8 cellular contexts compared by ENCODE assay signal in genomic region chr17:42018339-42018738, GRCh38. TPM values are rescaled to one million over a fixed set of nuclear protein-coding genes. Genes with fewer than 3 reads are reported as not detected.
DNase-seq lines count a peak whose midpoint lies in the region; ATAC-seq and TF ChIP-seq lines count a peak whose summit lies in the region.

No MANE protein-coding gene starts in this region.

- no peak for ATAC-seq in naive thymus-derived CD4-positive, alpha-beta T cell
- ATAC-seq in GM19452 (IDR thresholded peaks at IDR 0.05; ENCODE audit: unreplicated experiment) (no peak), HG02642 (IDR thresholded peaks at IDR 0.05; ENCODE audit: poor library complexity, unreplicated experiment) (no peak)

- H3K4me3 Mint-ChIP-seq in naive thymus-derived CD4-positive, alpha-beta T cell, result peak overlapping the region; percentile 91 to 100 (median 99)

- H3K27me3 ChIP-seq in breast epithelium (no peaks in the 10 kb centered on the region), uterus (no peaks in the 10 kb centered on the region)
- no peaks in the 10 kb centered on the region for H3K27me3 ChIP-seq in naive thymus-derived CD4-positive, alpha-beta T cell (ENCODE audit: control insufficient read depth in 2 of 2, insufficient read depth in 2 of 2, low read length in 2 of 2)

- H3K27ac Mint-ChIP-seq in naive thymus-derived CD4-positive, alpha-beta T cell, result peak overlapping the region; percentile 53 to 100 (median 99)

- H3K9me3 Mint-ChIP-seq in naive thymus-derived CD4-positive, alpha-beta T cell, result peaks cover 0 to 2% (median 0%) of the 10 kb centered on the region in 11 donors

- peak overlapping the region; percentile 96 for H3K27ac ChIP-seq in C4-2B
- H3K27ac ChIP-seq in breast epithelium, result peak overlapping the region; percentile 95 to 96
- peak overlapping the region; percentile 98 for H3K27ac ChIP-seq in naive thymus-derived CD4-positive, alpha-beta T cell (ENCODE audit: low read depth, low read length)
- H3K27ac ChIP-seq in uterus, result peak overlapping the region in 1 of 2 donors; percentile 90

- TF ChIP-seq POLR2A in breast epithelium (IDR thresholded peaks at IDR 0.05), result no peak
- no peak for TF ChIP-seq POLR2A in uterus (IDR thresholded peaks at IDR 0.05)

- H3K4me1 Mint-ChIP-seq in naive thymus-derived CD4-positive, alpha-beta T cell, result peaks cover 47 to 72% (median 58%) of the 10 kb centered on the region in 7 donors

- intact Hi-C loops in breast epithelium (cut with DNase I; ENCODE audit: low total_unique reads) (no loop called here), uterus (cut with DNase I; ENCODE audit: low total_unique reads) (no loop called here)
- intact Hi-C loops in naive thymus-derived CD4-positive, alpha-beta T cell (cut with micrococcal nuclease), result loop anchor here (5.0 to 10.0 kb wide), 6 partner anchors 151 to 1369 kb away; partner anchors contain the start of genes BECN1 (in 1 of the 2), KCNH4 (in 1 of the 2) and KLHL11 (in 1 of the 2)

- peaks cover 0 to 13% of the 10 kb centered on the region in 2 donors for H3K4me1 ChIP-seq in breast epithelium
- H3K4me1 ChIP-seq in naive thymus-derived CD4-positive, alpha-beta T cell (ENCODE audit: control insufficient read depth in 2 of 2, insufficient read depth in 2 of 2, low read length in 2 of 2), result peaks cover 37 to 40% of the 10 kb centered on the region in 2 donors
- H3K4me1 ChIP-seq in uterus, result peaks cover 9 to 15% of the 10 kb centered on the region in 2 donors

- peaks cover 0 to 10% (median 4%) of the 10 kb centered on the region in 5 donors for H3K36me3 Mint-ChIP-seq in naive thymus-derived CD4-positive, alpha-beta T cell

- no peaks in the 10 kb centered on the region for H3K36me3 ChIP-seq in breast epithelium
- H3K36me3 ChIP-seq in naive thymus-derived CD4-positive, alpha-beta T cell (ENCODE audit: control insufficient read depth in 2 of 3, insufficient read depth in 3 of 3, low read length in 3 of 3), result peaks cover 0 to 26% (median 0%) of the 10 kb centered on the region in 3 experiments
- H3K36me3 ChIP-seq in uterus, result no peaks in the 10 kb centered on the region

- no peaks in the 10 kb centered on the region for H3K27me3 Mint-ChIP-seq in naive thymus-derived CD4-positive, alpha-beta T cell

- DNase-seq in Kasumi-1 (lab: John Stamatoyannopoulos, UW) (peak; percentile 24 to 34), breast epithelium (ENCODE audit: low spot score in 2 of 2) (no peak), uterus (no peak)
- no peak for DNase-seq in naive thymus-derived CD4-positive, alpha-beta T cell
- no peak for DNase-seq in stimulated activated CD4-positive, alpha-beta T cell treated with anti-CD3 and anti-CD28 coated beads, Interleukin-4, amount 100 ng/mL, for 1 hour

- CTCF ChIA-PET in naive thymus-derived CD4-positive, alpha-beta T cell (lab: Charles Lee), result interaction anchor here (0.9 to 3.5 kb wide), 8 partner anchors 8 to 100 kb away, joined by 3 to 22 read pairs (median 4); no protein-coding TSS in a partner anchor

- H3K9me3 ChIP-seq in breast epithelium, result no peaks in the 10 kb centered on the region
- H3K9me3 ChIP-seq in naive thymus-derived CD4-positive, alpha-beta T cell (ENCODE audit: control insufficient read depth in 2 of 3, low read length in 3 of 3), result no peaks in the 10 kb centered on the region
- H3K9me3 ChIP-seq in uterus, result no peaks in the 10 kb centered on the region

- TF ChIP-seq CTCF in C4-2B (conservative IDR thresholded peaks at IDR 0.05), result no peak
- TF ChIP-seq CTCF in breast epithelium (IDR thresholded peaks at IDR 0.05), result no peak
- no peak for TF ChIP-seq CTCF in uterus (IDR thresholded peaks at IDR 0.05)

- POLR2A ChIA-PET in naive thymus-derived CD4-positive, alpha-beta T cell (lab: Charles Lee), result interaction anchor here (0.5 to 7.6 kb wide), 15 partner anchors 52 to 1417 kb away, joined by 3 to 71 read pairs (median 7); partner anchors contain the start of genes CNP, DHX58, EIF1 and KAT2A

- peak overlapping the region; percentile 94 to 98 (median 95) for H3K4me3 ChIP-seq in breast epithelium
- peak overlapping the region; percentile 79 for H3K4me3 ChIP-seq in naive thymus-derived CD4-positive, alpha-beta T cell (ENCODE audit: low read length)
- H3K4me3 ChIP-seq in uterus, result no peak overlapping the region

RNA-seq across cellular contexts. Expression of gene DNAJC7, which starts 1.1 kb away (rescaled TPM):
- total RNA-seq in breast epithelium (10 to 100 TPM; 69.7 to 73.7 (median 70.4) TPM), uterus (100 to 1,000 TPM in 1 of 4 donors, 10 to 100 TPM in 3; 25.1 to 107 (median 53.1) TPM)
- total RNA-seq in naive thymus-derived CD4-positive, alpha-beta T cell, result 100 to 1,000 TPM in 4 of 5 experiments, 10 to 100 TPM in 1; 99.4 to 145 (median 109) TPM
- polyA plus RNA-seq in naive thymus-derived CD4-positive, alpha-beta T cell, result 10 to 100 TPM; 65.4 to 77.7 TPM

RNA-seq across cellular contexts. Expression of gene NKIRAS2, which starts 1.6 kb away (rescaled TPM):
- total RNA-seq in breast epithelium, result 10 to 100 TPM; 21.6 to 33.8 (median 22.5) TPM
- 10 to 100 TPM; 14.3 to 24.0 (median 20.4) TPM for total RNA-seq in naive thymus-derived CD4-positive, alpha-beta T cell
- 10 to 100 TPM; 24.6 to 30.5 TPM for polyA plus RNA-seq in naive thymus-derived CD4-positive, alpha-beta T cell
- total RNA-seq in uterus, result 10 to 100 TPM in 3 of 4 donors, 1 to 10 TPM in 1; 2.4 to 35.4 (median 26.8) TPM

RNA-seq across cellular contexts. Expression of gene C17orf113, which starts 32.1 kb away (rescaled TPM):
- total RNA-seq in breast epithelium (1 to 10 TPM; 1.3 to 4.0 (median 2.3) TPM), uterus (1 to 10 TPM in 2 of 4 donors, under 1 TPM in 1, not detected in 1; 0.77 to 3.3 (median 2.1) TPM)
- total RNA-seq in naive thymus-derived CD4-positive, alpha-beta T cell, result 1 to 10 TPM in 1 of 5 experiments, under 1 TPM in 4; 0.10 to 1.0 (median 0.67) TPM
- polyA plus RNA-seq in naive thymus-derived CD4-positive, alpha-beta T cell, result under 1 TPM; 0.14 to 0.28 TPM

RNA-seq across cellular contexts. Expression of gene CNP, which starts 51.7 kb away (rescaled TPM):
- total RNA-seq in breast epithelium, result 10 to 100 TPM; 51.8 to 55.5 (median 53.7) TPM
- 10 to 100 TPM; 29.6 to 86.3 (median 32.5) TPM for total RNA-seq in naive thymus-derived CD4-positive, alpha-beta T cell
- polyA plus RNA-seq in naive thymus-derived CD4-positive, alpha-beta T cell, result 10 to 100 TPM; 32.3 to 34.2 TPM
- total RNA-seq in uterus, result 10 to 100 TPM; 10.2 to 74.7 (median 40.2) TPM

Comparison
In these comparisons a context has a peak if more than half of its experiments do, and no peak if none do; other contexts are left out.
1. DNase-seq: peak in Kasumi-1 (2 of 2); none in breast epithelium (0 of 2), naive thymus-derived CD4-positive, alpha-beta T cell (0 of 9), stimulated activated CD4-positive, alpha-beta T cell treated with anti-CD3 and anti-CD28 coated beads, Interleukin-4, amount 100 ng/mL, for 1 hour (single experiment) and uterus (0 of 2).
2. H3K4me3 ChIP-seq: peak in breast epithelium (3 of 3) and naive thymus-derived CD4-positive, alpha-beta T cell (single experiment); none in uterus (0 of 2).
3. intact Hi-C loops: an anchor here in naive thymus-derived CD4-positive, alpha-beta T cell (5.0 to 10.0 kb wide); none called in breast epithelium and uterus.